10 cellular contexts compared by ENCODE assay signal in the genomic region with DNA sequence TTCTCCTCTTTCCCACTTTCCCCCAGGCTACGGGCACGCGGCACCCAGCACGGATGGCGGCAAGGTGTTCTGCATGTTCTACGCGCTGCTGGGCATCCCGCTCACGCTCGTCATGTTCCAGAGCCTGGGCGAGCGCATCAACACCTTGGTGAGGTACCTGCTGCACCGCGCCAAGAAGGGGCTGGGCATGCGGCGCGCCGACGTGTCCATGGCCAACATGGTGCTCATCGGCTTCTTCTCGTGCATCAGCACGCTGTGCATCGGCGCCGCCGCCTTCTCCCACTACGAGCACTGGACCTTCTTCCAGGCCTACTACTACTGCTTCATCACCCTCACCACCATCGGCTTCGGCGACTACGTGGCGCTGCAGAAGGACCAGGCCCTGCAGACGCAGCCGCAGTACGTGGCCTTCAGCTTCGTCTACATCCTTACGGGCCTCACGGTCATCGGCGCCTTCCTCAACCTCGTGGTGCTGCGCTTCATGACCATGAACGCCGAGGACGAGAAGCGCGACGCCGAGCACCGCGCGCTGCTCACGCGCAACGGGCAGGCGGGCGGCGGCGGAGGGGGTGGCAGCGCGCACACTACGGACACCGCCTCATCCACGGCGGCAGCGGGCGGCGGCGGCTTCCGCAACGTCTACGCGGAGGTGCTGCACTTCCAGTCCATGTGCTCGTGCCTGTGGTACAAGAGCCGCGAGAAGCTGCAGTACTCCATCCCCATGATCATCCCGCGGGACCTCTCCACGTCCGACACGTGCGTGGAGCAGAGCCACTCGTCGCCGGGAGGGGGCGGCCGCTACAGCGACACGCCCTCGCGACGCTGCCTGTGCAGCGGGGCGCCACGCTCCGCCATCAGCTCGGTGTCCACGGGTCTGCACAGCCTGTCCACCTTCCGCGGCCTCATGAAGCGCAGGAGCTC. TPM values are rescaled to one million over a fixed set of nuclear protein-coding genes. Genes with fewer than 3 reads are reported as not detected.
DNase-seq lines count a peak whose midpoint lies in the region; ATAC-seq, FAIRE-seq and TF ChIP-seq lines count a peak whose summit lies in the region.
"Had no signal": no experiment of that assay in that cellular context is flagged by ENCODE, and none has a peak within 500 bp of the region (broad histone marks: within the 10 kb centered on the region; RNA-seq: fewer than 3 reads in every experiment).

No MANE protein-coding gene starts in this region.

- intact Hi-C loops in naive thymus-derived CD4-positive, alpha-beta T cell (cut with micrococcal nuclease) = no loop called here

- H3K27ac ChIP-seq in A549 = peak overlapping the region in 1 of 2 experiments; percentile 94; a peak in 4 of 6 replicates
- H3K27ac ChIP-seq in astrocyte (ENCODE audit: low read depth, low read length) = no peak overlapping the region
- no peak overlapping the region for H3K27ac ChIP-seq in naive thymus-derived CD4-positive, alpha-beta T cell (ENCODE audit: low read depth, low read length)

- H3K4me3 ChIP-seq in A549 (no peak overlapping the region), astrocyte (ENCODE audit: insufficient read depth, low read depth, low read length) (no peak overlapping the region)
- no peak overlapping the region for H3K4me3 ChIP-seq in naive thymus-derived CD4-positive, alpha-beta T cell (ENCODE audit: low read length)

- H3K4me3 Mint-ChIP-seq in astrocyte (ENCODE audit: unreplicated experiment) = no peak overlapping the region
- peak overlapping the region in 3 of 10 donors; percentile 29 to 48 (median 37) for H3K4me3 Mint-ChIP-seq in naive thymus-derived CD4-positive, alpha-beta T cell

- H2AFZ ChIP-seq in astrocyte (ENCODE audit: low read depth, low read length) = peak overlapping the region; percentile 24

- 96% methylated on average over 80 of the region's 101 CpGs for WGBS in A549 (ENCODE audit: missing lambda C conversion rate)

- TF ChIP-seq CTCF in A549 (IDR thresholded peaks at IDR 0.05) (no peak), GM12872 (IDR thresholded peaks at IDR 0.05; ENCODE audit: insufficient read depth, low read depth, low read length) (peak; percentile 26; the same call in 2 of the 3 replicates), astrocyte (IDR thresholded peaks at IDR 0.05; ENCODE audit: insufficient read depth, low read depth, low read length) (no peak)

- H3K9me3 ChIP-seq in A549 (no peaks in the 10 kb centered on the region), astrocyte (ENCODE audit: insufficient read depth, low read depth, low read length) (no peaks in the 10 kb centered on the region)
- no peaks in the 10 kb centered on the region for H3K9me3 ChIP-seq in naive thymus-derived CD4-positive, alpha-beta T cell (ENCODE audit: control insufficient read depth in 2 of 3, low read length in 3 of 3)

- H3K4me1 Mint-ChIP-seq in astrocyte (ENCODE audit: low read depth, unreplicated experiment) = peaks cover 12% of the 10 kb centered on the region
- no peaks in the 10 kb centered on the region for H3K4me1 Mint-ChIP-seq in naive thymus-derived CD4-positive, alpha-beta T cell

- H3K4me2 ChIP-seq in A549 = no peak overlapping the region
- peak overlapping the region; percentile 28 for H3K4me2 ChIP-seq in astrocyte (ENCODE audit: low read length)

- peak; percentile 14; the same call in 1 of the 2 replicates for TF ChIP-seq POLR2A in A549 (IDR thresholded peaks at IDR 0.05; ENCODE audit: low read length)

- no peak for TF ChIP-seq RAD21 in A549 (conservative IDR thresholded peaks at IDR 0.05 in 1 of 2, IDR thresholded peaks at IDR 0.05 in 1 of 2)

- POLR2A ChIA-PET in A549 (lab: Yijun Ruan, JAX) = no interaction called here
- POLR2A ChIA-PET in naive thymus-derived CD4-positive, alpha-beta T cell (lab: Charles Lee) = interaction anchor here (0.6 kb wide), 1 partner anchor 674 kb away, joined by 3 read pairs; no protein-coding TSS in a partner anchor

- DNase-seq in A549 (ENCODE audit: low read depth in 1 of 2, low spot score in 1 of 2) (no peak), astrocyte (ENCODE audit: low read depth) (no peak), HuH-7.5 (ENCODE audit: low spot score) (no peak), MV-4-11 (lab: John Stamatoyannopoulos, UW) (no peak), NCI-H526 treated with DMSO at 0.1 percent for 48 hours (lab: John Stamatoyannopoulos, UW) (no peak)
- peak in 4 of 9 donors; percentile 10 to 34 (median 15) for DNase-seq in naive thymus-derived CD4-positive, alpha-beta T cell
- DNase-seq: NCI-H187; stimulated activated naive CD4-positive, alpha-beta T cell treated with Interleukin-2 at 50 U/mL for 16 hours had no signal

- peaks cover 4% of the 10 kb centered on the region for H3K36me3 Mint-ChIP-seq in astrocyte (ENCODE audit: low read depth, unreplicated experiment)
- no peaks in the 10 kb centered on the region for H3K36me3 Mint-ChIP-seq in naive thymus-derived CD4-positive, alpha-beta T cell

- no peak overlapping the region for H3K27ac Mint-ChIP-seq in astrocyte (ENCODE audit: unreplicated experiment)
- no peak overlapping the region for H3K27ac Mint-ChIP-seq in naive thymus-derived CD4-positive, alpha-beta T cell

- H3K27me3 Mint-ChIP-seq in astrocyte (ENCODE audit: low read depth, unreplicated experiment) = peaks cover 42% of the 10 kb centered on the region
- peaks cover 0 to 13% (median 2%) of the 10 kb centered on the region in 5 donors for H3K27me3 Mint-ChIP-seq in naive thymus-derived CD4-positive, alpha-beta T cell

- H3K36me3 ChIP-seq in astrocyte (ENCODE audit: insufficient read depth, low read length) = no peaks in the 10 kb centered on the region
- no peaks in the 10 kb centered on the region for H3K36me3 ChIP-seq in naive thymus-derived CD4-positive, alpha-beta T cell (ENCODE audit: control insufficient read depth in 2 of 3, insufficient read depth in 3 of 3, low read length in 3 of 3)

- H3K4me1 ChIP-seq in A549 = peaks cover 74% of the 10 kb centered on the region
- peaks cover 24% of the 10 kb centered on the region for H3K4me1 ChIP-seq in astrocyte (ENCODE audit: insufficient read depth, low read length)
- no peaks in the 10 kb centered on the region for H3K4me1 ChIP-seq in naive thymus-derived CD4-positive, alpha-beta T cell (ENCODE audit: control insufficient read depth in 2 of 2, insufficient read depth in 2 of 2, low read length in 2 of 2)

- no peaks in the 10 kb centered on the region for H3K79me2 ChIP-seq in astrocyte (ENCODE audit: insufficient read depth, low read length)

- FAIRE-seq in A549 (lab: Jason Lieb, UNC) (no peak), astrocyte (lab: Jason Lieb, UNC) (no peak)

- ATAC-seq in A549 (no peak), HG02798 (IDR thresholded peaks at IDR 0.05; ENCODE audit: poor library complexity, unreplicated experiment) (no peak)
- ATAC-seq in naive thymus-derived CD4-positive, alpha-beta T cell = peak; percentile 46

- CTCF ChIA-PET in A549 (lab: Yijun Ruan, JAX) = interaction anchor here (1.2 to 22.6 kb wide), 4 partner anchors 10 to 117 kb away, joined by 3 to 736 read pairs (median 56); no protein-coding TSS in a partner anchor
- CTCF ChIA-PET in naive thymus-derived CD4-positive, alpha-beta T cell (lab: Charles Lee) = interaction anchor here (1.2 kb wide), 1 partner anchor 14 kb away, joined by 3 read pairs; no protein-coding TSS in a partner anchor

- H3K27me3 ChIP-seq in astrocyte (ENCODE audit: insufficient read depth, low read length) = no peaks in the 10 kb centered on the region
- H3K27me3 ChIP-seq in naive thymus-derived CD4-positive, alpha-beta T cell (ENCODE audit: control insufficient read depth in 2 of 2, insufficient read depth in 2 of 2, low read length in 2 of 2) = no peaks in the 10 kb centered on the region

- no peak for TF ChIP-seq EP300 in A549 (IDR thresholded peaks at IDR 0.05)

- H4K20me1 ChIP-seq in astrocyte (ENCODE audit: insufficient read depth, low read length) = no peaks in the 10 kb centered on the region

- H3K9me3 Mint-ChIP-seq in astrocyte (ENCODE audit: unreplicated experiment) = no peaks in the 10 kb centered on the region
- no peaks in the 10 kb centered on the region for H3K9me3 Mint-ChIP-seq in naive thymus-derived CD4-positive, alpha-beta T cell

- H3K9ac ChIP-seq in astrocyte (ENCODE audit: low read length) = no peak overlapping the region

TF ChIP-seq in A549, 52 proteins besides CTCF, POLR2A, EP300 and RAD21 (continues in another document):
- TF ChIP-seq CHD4 (IDR thresholded peaks at IDR 0.05; ENCODE audit: borderline replicate concordance) = no peak
- TF ChIP-seq CHD2 (IDR thresholded peaks at IDR 0.05; ENCODE audit: low read length, partially characterized antibody) = no peak
- no peak for TF ChIP-seq PHF8 (IDR thresholded peaks at IDR 0.05; ENCODE audit: borderline replicate concordance, low read depth)

RNA-seq across cellular contexts. Expression of a gene that starts 35.4 kb away (rescaled TPM):
- polyA plus RNA-seq in A549 (2011; rRNA removed) (2.8 and 3.5 TPM in 2 replicates), A549 (2017; fragmentation: RNase III; extraction: RNeasy Plus Mini Kit Qiagen cat#74134 plus additional on column Dnase treatment) (1.6 to 3.4 TPM (median 2.4 TPM) in 3 replicates)
- polyA plus RNA-seq in A549 (2012; cell fraction: cytosol; rRNA removed) = 2.0 and 3.4 TPM in 2 replicates
- 1.7 and 2.9 TPM in 2 replicates for polyA plus RNA-seq in A549 (2012; cell fraction: nucleus; rRNA removed)
- polyA minus RNA-seq in A549 (2011; rRNA and poly(A)+ RNA removed) = 4.1 TPM in 2 replicates
- 1.9 and 2.3 TPM in 2 replicates for total RNA-seq in astrocyte
- total RNA-seq in naive thymus-derived CD4-positive, alpha-beta T cell = not detected
- polyA plus RNA-seq in naive thymus-derived CD4-positive, alpha-beta T cell = not detected

RNA-seq across cellular contexts. Expression of a gene that starts 36.2 kb away (rescaled TPM):
- polyA plus RNA-seq in A549 (2011; rRNA removed) = 41.3 and 55.7 TPM in 2 replicates
- polyA plus RNA-seq in A549 (2012; cell fraction: cytosol; rRNA removed) = 23.7 and 38.0 TPM in 2 replicates
- polyA plus RNA-seq in A549 (2012; cell fraction: nucleus; rRNA removed) = 33.1 and 35.8 TPM in 2 replicates
- polyA plus RNA-seq in A549 (2017; fragmentation: RNase III; extraction: RNeasy Plus Mini Kit Qiagen cat#74134 plus additional on column Dnase treatment) = 40.1 to 47.6 TPM (median 46.9 TPM) in 3 replicates
- polyA minus RNA-seq in A549 (2011; rRNA and poly(A)+ RNA removed) = 111 and 126 TPM in 2 replicates
- 41.9 and 42.5 TPM in 2 replicates for total RNA-seq in astrocyte
- 10 to 100 TPM; 17.3 to 22.5 (median 19.9) TPM for total RNA-seq in naive thymus-derived CD4-positive, alpha-beta T cell
- 1 to 10 TPM; 4.7 to 6.6 TPM for polyA plus RNA-seq in naive thymus-derived CD4-positive, alpha-beta T cell

RNA-seq across cellular contexts. Expression of a gene that starts 58.0 kb away (rescaled TPM):
- polyA plus RNA-seq in A549 (2011; rRNA removed) (44.1 and 46.0 TPM in 2 replicates), A549 (2017; fragmentation: RNase III; extraction: RNeasy Plus Mini Kit Qiagen cat#74134 plus additional on column Dnase treatment) (41.6 to 45.7 TPM (median 43.7 TPM) in 3 replicates)
- 45.4 and 56.0 TPM in 2 replicates for polyA plus RNA-seq in A549 (2012; cell fraction: cytosol; rRNA removed)
- polyA plus RNA-seq in A549 (2012; cell fraction: nucleus; rRNA removed) = 25.6 and 33.4 TPM in 2 replicates
- polyA minus RNA-seq in A549 (2011; rRNA and poly(A)+ RNA removed) = 30.7 and 33.2 TPM in 2 replicates
- total RNA-seq in astrocyte = 0.75 and 2.7 TPM in 2 replicates
- 10 to 100 TPM in 1 of 5 experiments, under 1 TPM in 2, not detected in 2; 0.37 to 25.6 (median 0.73) TPM for total RNA-seq in naive thymus-derived CD4-positive, alpha-beta T cell
- not detected for polyA plus RNA-seq in naive thymus-derived CD4-positive, alpha-beta T cell
